In genomic region chr5:39137391-39138181, GRCh38 we compare ENCODE assay signal across 14 cellular contexts.
A peak's percentile ranks its signal among the peaks of the same experiment; 100 is the strongest.
DNase-seq lines count a peak whose midpoint lies in the region; ATAC-seq and TF ChIP-seq lines count a peak whose summit lies in the region.
"Had no signal": no experiment of that assay in that cellular context is flagged by ENCODE, and none has a peak within 500 bp of the region (broad histone marks: within the 10 kb centered on the region; RNA-seq: fewer than 3 reads in every experiment).

No MANE protein-coding gene starts in this region.

- H3K79me2 ChIP-seq in Loucy (ENCODE audit: insufficient read depth, low read length) = peaks cover 13% of the 10 kb centered on the region

- TF ChIP-seq CTCF in Loucy (conservative IDR thresholded peaks at IDR 0.05; ENCODE audit: low read length) (peak; percentile 51), progenitor cell of endocrine pancreas (IDR thresholded peaks at IDR 0.05; ENCODE audit: unreplicated experiment) (peak; percentile 31)

- no peak overlapping the region for H3K4me3 Mint-ChIP-seq in activated naive CD4-positive, alpha-beta T cell treated with anti-CD3 and anti-CD28 coated beads, Interleukin-2, amount 10 ng/mL, durations not matched to agents 7 days and 5 days
- H3K4me3 Mint-ChIP-seq in central memory CD8-positive, alpha-beta T cell = no peak overlapping the region
- no peak overlapping the region for H3K4me3 Mint-ChIP-seq in progenitor cell of endocrine pancreas (ENCODE audit: low read depth)
- H3K4me3 Mint-ChIP-seq: dendritic cell treated with granulocyte-macrophage colony-stimulating factor and Interleukin-4, amounts not matched to agents 40 ng/mL and 50 ng/mL, for 4 days had no signal

- H3K27me3 Mint-ChIP-seq in activated naive CD4-positive, alpha-beta T cell treated with anti-CD3 and anti-CD28 coated beads, Interleukin-2, amount 10 ng/mL, durations not matched to agents 7 days and 5 days = no peaks in the 10 kb centered on the region
- H3K27me3 Mint-ChIP-seq in central memory CD8-positive, alpha-beta T cell = no peaks in the 10 kb centered on the region
- peaks cover 4% of the 10 kb centered on the region for H3K27me3 Mint-ChIP-seq in progenitor cell of endocrine pancreas
- H3K27me3 Mint-ChIP-seq: dendritic cell treated with granulocyte-macrophage colony-stimulating factor and Interleukin-4, amounts not matched to agents 40 ng/mL and 50 ng/mL, for 4 days had no signal

- no peaks in the 10 kb centered on the region for H3K27me3 ChIP-seq in Loucy (ENCODE audit: insufficient read depth, low read length, poor library complexity, severe bottlenecking)
- H3K27me3 ChIP-seq: Peyer's patch had no signal

- H3K36me3 Mint-ChIP-seq in activated naive CD4-positive, alpha-beta T cell treated with anti-CD3 and anti-CD28 coated beads, Interleukin-2, amount 10 ng/mL, durations not matched to agents 7 days and 5 days = peaks cover 54% of the 10 kb centered on the region
- H3K36me3 Mint-ChIP-seq in central memory CD8-positive, alpha-beta T cell (ENCODE audit: insufficient read depth) = peaks cover 59% of the 10 kb centered on the region
- no peaks in the 10 kb centered on the region for H3K36me3 Mint-ChIP-seq in progenitor cell of endocrine pancreas (ENCODE audit: insufficient read depth)

- peaks cover 18% of the 10 kb centered on the region for H3K4me1 Mint-ChIP-seq in activated naive CD4-positive, alpha-beta T cell treated with anti-CD3 and anti-CD28 coated beads, Interleukin-2, amount 10 ng/mL, durations not matched to agents 7 days and 5 days
- peaks cover 19% of the 10 kb centered on the region for H3K4me1 Mint-ChIP-seq in central memory CD8-positive, alpha-beta T cell
- no peaks in the 10 kb centered on the region for H3K4me1 Mint-ChIP-seq in progenitor cell of endocrine pancreas (ENCODE audit: low read depth)

- H3K36me3 ChIP-seq in Loucy (ENCODE audit: insufficient read depth, low read length) = peaks cover 98% of the 10 kb centered on the region
- H3K36me3 ChIP-seq: Peyer's patch, thoracic aorta had no signal

- no peak overlapping the region for H3K9ac ChIP-seq in Loucy (ENCODE audit: low read depth, low read length, poor library complexity, severe bottlenecking)

- CTCF ChIA-PET in activated naive CD4-positive, alpha-beta T cell treated with anti-CD3 and anti-CD28 coated beads, Interleukin-2, amount 10 ng/mL, durations not matched to agents 7 days and 5 days (lab: Charles Lee) = interaction anchor here (0.6 kb wide), 1 partner anchor 50 kb away, joined by 3 read pairs; no protein-coding TSS in a partner anchor

- no peak overlapping the region for H3K4me3 ChIP-seq in Loucy (ENCODE audit: low read length, poor library complexity, severe bottlenecking)
- H3K4me3 ChIP-seq: lung, Peyer's patch, thoracic aorta had no signal

- no peak for DNase-seq in activated naive CD4-positive, alpha-beta T cell treated with anti-CD3 and anti-CD28 coated beads, Interleukin-2, amount 10 ng/mL, durations not matched to agents 7 days and 5 days
- no peak for DNase-seq in activated naive CD4-positive, alpha-beta T cell (lab: John Stamatoyannopoulos, UW)
- DNase-seq in central memory CD8-positive, alpha-beta T cell (ENCODE audit: low spot score in 2 of 2) = no peak
- DNase-seq in progenitor cell of endocrine pancreas (ENCODE audit: low spot score, unreplicated experiment) (no peak), LoVo (ENCODE audit: low spot score) (no peak), MV-4-11 (lab: John Stamatoyannopoulos, UW) (no peak)
- DNase-seq: NCI-H2029, Peyer's patch, T1000 had no signal

- H3K9me3 ChIP-seq in Loucy (ENCODE audit: insufficient read depth, low read depth, low read length) = no peaks in the 10 kb centered on the region
- H3K9me3 ChIP-seq: Peyer's patch, thoracic aorta had no signal

- peaks cover 6% of the 10 kb centered on the region for H4K20me1 ChIP-seq in Loucy (ENCODE audit: insufficient read depth, low read length, poor library complexity, severe bottlenecking)

- no peaks in the 10 kb centered on the region for H3K4me1 ChIP-seq in Loucy (ENCODE audit: insufficient read depth, low read length, poor library complexity, severe bottlenecking)
- H3K4me1 ChIP-seq: Peyer's patch had no signal

- no peak overlapping the region for H2AFZ ChIP-seq in Loucy (ENCODE audit: low read length)

- H3F3A ChIP-seq in Loucy (ENCODE audit: low read depth) = no peaks in the 10 kb centered on the region

- H3K9me3 Mint-ChIP-seq in activated naive CD4-positive, alpha-beta T cell treated with anti-CD3 and anti-CD28 coated beads, Interleukin-2, amount 10 ng/mL, durations not matched to agents 7 days and 5 days = no peaks in the 10 kb centered on the region
- H3K9me3 Mint-ChIP-seq in central memory CD8-positive, alpha-beta T cell = no peaks in the 10 kb centered on the region
- no peaks in the 10 kb centered on the region for H3K9me3 Mint-ChIP-seq in progenitor cell of endocrine pancreas (ENCODE audit: low read depth)
- H3K9me3 Mint-ChIP-seq: dendritic cell treated with granulocyte-macrophage colony-stimulating factor and Interleukin-4, amounts not matched to agents 40 ng/mL and 50 ng/mL, for 4 days had no signal

- H3K4me2 ChIP-seq in Loucy (ENCODE audit: low read depth, low read length, poor library complexity, severe bottlenecking) = no peak overlapping the region

- no peaks in the 10 kb centered on the region for H3K9me2 ChIP-seq in Loucy (replicated peaks; ENCODE audit: low read depth, low read length)

- peak overlapping the region; percentile 65 for H3K27ac Mint-ChIP-seq in activated naive CD4-positive, alpha-beta T cell treated with anti-CD3 and anti-CD28 coated beads, Interleukin-2, amount 10 ng/mL, durations not matched to agents 7 days and 5 days
- H3K27ac Mint-ChIP-seq in central memory CD8-positive, alpha-beta T cell (ENCODE audit: low read depth) = peak overlapping the region; percentile 64
- no peak overlapping the region for H3K27ac Mint-ChIP-seq in progenitor cell of endocrine pancreas
- H3K27ac Mint-ChIP-seq: dendritic cell treated with granulocyte-macrophage colony-stimulating factor and Interleukin-4, amounts not matched to agents 40 ng/mL and 50 ng/mL, for 4 days had no signal

- no peak for ATAC-seq in central memory CD8-positive, alpha-beta T cell (replicated peaks; ENCODE audit: extremely low read depth, poor library complexity, severe bottlenecking)
- no peak for ATAC-seq in HG03460 (IDR thresholded peaks at IDR 0.05; ENCODE audit: unreplicated experiment)
